In genomic region chr11:72778535-72779494, GRCh38 we compare ENCODE assay signal across 1 cellular context.
TF ChIP-seq lines count a peak whose summit lies in the region.

No MANE protein-coding gene starts in this region.

TF ChIP-seq in HepG2, 621 proteins besides CTCF, POLR2A, EP300 and RAD21 (continued from another document and continues in another):
- TF ChIP-seq HINFP (CRISPR knock-in tag; IDR thresholded peaks at IDR 0.05; ENCODE audit: low read depth) (no peak; the same call in 1 of the 2 replicates), MAFK (conservative IDR thresholded peaks at IDR 0.05 in 1 of 2, IDR thresholded peaks at IDR 0.05 in 1 of 2; ENCODE audit: low read length in 2 of 2) (no peak), ZNF670 (CRISPR knock-in tag; IDR thresholded peaks at IDR 0.05; ENCODE audit: borderline replicate concordance) (no peak), NPAS2 (CRISPR knock-in tag; IDR thresholded peaks at IDR 0.05; ENCODE audit: borderline replicate concordance) (no peak), HDAC6 (IDR thresholded peaks at IDR 0.05; ENCODE audit: low read depth, low read length) (no peak), ZFP1 (CRISPR knock-in tag; IDR thresholded peaks at IDR 0.05) (no peak), NBN (conservative IDR thresholded peaks at IDR 0.05) (no peak), ISX (CRISPR knock-in tag; conservative IDR thresholded peaks at IDR 0.05) (no peak), SIN3A (IDR thresholded peaks at IDR 0.05; ENCODE audit: borderline replicate concordance, low read depth, low read length) (no peak; the same call in 1 of the 2 replicates), ATF7 (IDR thresholded peaks at IDR 0.05) (no peak), ATF7 (CRISPR knock-in tag; IDR thresholded peaks at IDR 0.05) (no peak), ZNF230 (CRISPR knock-in tag; IDR thresholded peaks at IDR 0.05) (no peak), ZNF232 (CRISPR knock-in tag; IDR thresholded peaks at IDR 0.05; ENCODE audit: borderline replicate concordance) (no peak), CBX2 (IDR thresholded peaks at IDR 0.05; ENCODE audit: low read depth, low read length) (no peak), CBX2 (CRISPR knock-in tag; IDR thresholded peaks at IDR 0.05; ENCODE audit: low read depth) (no peak), THAP11 (CRISPR knock-in tag; IDR thresholded peaks at IDR 0.05) (peak; percentile 44), FUBP1 (CRISPR knock-in tag; IDR thresholded peaks at IDR 0.05; ENCODE audit: borderline replicate concordance) (no peak), KLF6 (CRISPR knock-in tag; IDR thresholded peaks at IDR 0.05) (no peak), ZNF639 (CRISPR knock-in tag; conservative IDR thresholded peaks at IDR 0.05) (no peak), MIER3 (CRISPR knock-in tag; IDR thresholded peaks at IDR 0.05; ENCODE audit: borderline replicate concordance) (no peak; the same call in 1 of the 2 replicates), THAP7 (CRISPR knock-in tag; IDR thresholded peaks at IDR 0.05) (0 out of 2 replicates have a peak, but pooled peaks have one; percentile 52), NFE2 (CRISPR knock-in tag; IDR thresholded peaks at IDR 0.05) (no peak), SETDB1 (CRISPR knock-in tag; IDR thresholded peaks at IDR 0.05; ENCODE audit: borderline replicate concordance) (no peak), ZNF513 (CRISPR knock-in tag; conservative IDR thresholded peaks at IDR 0.05) (no peak), ZNF713 (CRISPR knock-in tag; IDR thresholded peaks at IDR 0.05) (no peak), RBM39 (IDR thresholded peaks at IDR 0.05; ENCODE audit: low read depth, low read length, poor library complexity, severe bottlenecking) (no peak), FOXA3 (CRISPR knock-in tag; IDR thresholded peaks at IDR 0.05) (peak; percentile 96), POLR2G (IDR thresholded peaks at IDR 0.05; ENCODE audit: low read depth, low read length) (peak; percentile 64), EED (CRISPR knock-in tag; IDR thresholded peaks at IDR 0.05) (no peak), ZKSCAN5 (CRISPR knock-in tag; IDR thresholded peaks at IDR 0.05) (no peak), ZHX2 (IDR thresholded peaks at IDR 0.05; ENCODE audit: low read depth) (no peak), ZHX2 (CRISPR knock-in tag; IDR thresholded peaks at IDR 0.05; ENCODE audit: borderline replicate concordance) (no peak), SMAD9 (CRISPR knock-in tag; IDR thresholded peaks at IDR 0.05) (no peak), ZNF841 (CRISPR knock-in tag; IDR thresholded peaks at IDR 0.05; ENCODE audit: borderline replicate concordance) (no peak), TIGD3 (CRISPR knock-in tag; IDR thresholded peaks at IDR 0.05; ENCODE audit: borderline replicate concordance) (no peak), ZBTB38 (CRISPR knock-in tag; IDR thresholded peaks at IDR 0.05) (no peak), TOPORS (CRISPR knock-in tag; IDR thresholded peaks at IDR 0.05) (no peak; the same call in 1 of the 2 replicates), THRA (CRISPR knock-in tag; IDR thresholded peaks at IDR 0.05; ENCODE audit: borderline replicate concordance) (peak; percentile 27; the same call in 1 of the 2 replicates), ZBTB34 (CRISPR knock-in tag; IDR thresholded peaks at IDR 0.05) (peak; percentile 55; the same call in 1 of the 2 replicates), ZZZ3 (CRISPR knock-in tag; IDR thresholded peaks at IDR 0.05; ENCODE audit: borderline replicate concordance) (no peak), PCBP1 (IDR thresholded peaks at IDR 0.05; ENCODE audit: borderline replicate concordance, low read depth, low read length) (no peak), PLSCR1 (CRISPR knock-in tag; IDR thresholded peaks at IDR 0.05; ENCODE audit: borderline replicate concordance) (no peak), MTERF4 (CRISPR knock-in tag; IDR thresholded peaks at IDR 0.05) (no peak), NCOR1 (IDR thresholded peaks at IDR 0.05; ENCODE audit: borderline replicate concordance, low read length) (no peak), HNF4G (IDR thresholded peaks at IDR 0.05; ENCODE audit: borderline replicate concordance, low read depth, low read length) (no peak), HNF4G (CRISPR knock-in tag; IDR thresholded peaks at IDR 0.05; ENCODE audit: borderline replicate concordance, low read depth) (no peak), ADNP (CRISPR knock-in tag; IDR thresholded peaks at IDR 0.05) (no peak), GATAD2A (CRISPR knock-in tag; IDR thresholded peaks at IDR 0.05) (peak; percentile 79)
